26 cellular contexts compared by ENCODE assay signal in the genomic region with DNA sequence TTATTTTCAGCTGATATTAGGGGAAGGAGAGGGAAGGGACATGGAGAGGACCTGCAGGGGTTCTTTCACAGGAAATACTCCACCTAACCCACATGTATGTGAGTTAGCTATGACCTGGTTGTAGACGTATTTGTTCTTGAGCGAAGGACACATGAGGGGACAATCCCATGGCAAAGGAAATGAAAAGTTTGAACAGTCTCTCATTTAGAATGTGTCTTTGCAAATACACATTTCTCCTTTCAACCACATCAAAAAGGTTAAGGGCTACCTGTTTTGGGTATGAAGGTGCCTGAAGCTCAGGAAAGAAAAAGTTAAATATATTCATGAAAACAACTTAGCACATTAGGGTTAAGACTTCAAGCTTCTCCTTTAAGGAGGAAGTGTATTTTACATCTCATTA. TPM values are rescaled to one million over a fixed set of nuclear protein-coding genes. Genes with fewer than 3 reads are reported as not detected.
A peak's percentile ranks its signal among the peaks of the same experiment; 100 is the strongest.
DNase-seq lines count a peak whose midpoint lies in the region; ATAC-seq and TF ChIP-seq lines count a peak whose summit lies in the region.
"Had no signal": no experiment of that assay in that cellular context is flagged by ENCODE, and none has a peak within 500 bp of the region (broad histone marks: within the 10 kb centered on the region; RNA-seq: fewer than 3 reads in every experiment).

No MANE protein-coding gene starts in this region.

- TF ChIP-seq CTCF in SK-N-SH (IDR thresholded peaks at IDR 0.05) (no peak), RWPE1 (conservative IDR thresholded peaks at IDR 0.05; ENCODE audit: low read depth) (no peak), liver (IDR thresholded peaks at IDR 0.05; ENCODE audit: low read depth, low read length, missing input control) (no peak), upper lobe of right lung (IDR thresholded peaks at IDR 0.05) (no peak)

- H3K9me3 ChIP-seq in SK-N-SH (no peaks in the 10 kb centered on the region), liver (ENCODE audit: control insufficient read depth in 4 of 4, low read length in 3 of 4) (no peaks in the 10 kb centered on the region), upper lobe of right lung (no peaks in the 10 kb centered on the region)
- H3K9me3 ChIP-seq: pancreas, right atrium auricular region had no signal

- no peaks in the 10 kb centered on the region for H3K9me3 Mint-ChIP-seq in natural killer cell treated with Interleukin-12 subunit alpha and Interleukin-12 subunit beta and Interleukin-15 and Interleukin-18, amount 100 ng/mL, for 72 hours
- H3K9me3 Mint-ChIP-seq: activated B cell treated with CpG ODN at 0.5 μM for 24 hours, endodermal cell, naive B cell had no signal

- peaks cover 13% of the 10 kb centered on the region for H3F3A ChIP-seq in SK-N-SH (replicated peaks; ENCODE audit: insufficient read depth)

- DNase-seq in SK-N-SH, result no peak
- no peak for DNase-seq in RWPE1 (ENCODE audit: low spot score)
- no peak for DNase-seq in upper lobe of right lung
- no peak for DNase-seq in natural killer cell treated with Interleukin-12 subunit alpha and Interleukin-12 subunit beta and Interleukin-15 and Interleukin-18, amount 100 ng/mL, for 72 hours (ENCODE audit: low spot score)
- no peak for DNase-seq in T1000 (lab: John Stamatoyannopoulos, UW)
- DNase-seq: activated B cell treated with CpG ODN at 0.5 μM for 24 hours; activated CD4-positive, alpha-beta T cell treated with anti-CD3 and anti-CD28 coated beads, Interleukin-2, amount 50 U/mL, for 48 hours; activated CD8-positive, alpha-beta memory T cell treated with anti-CD3 and anti-CD28 coated beads, Interleukin-2, amount 50 U/mL, for 4 hours; activated naive CD4-positive, alpha-beta T cell treated with anti-CD3 and anti-CD28 coated beads, Interleukin-2, amount 50 U/mL, for 16 hours; COR-L47; DMS79 treated with DMSO at 0.1 percent for 48 hours; endodermal cell; left cardiac atrium; naive B cell; NCI-H1105 treated with DMSO at 0.1 percent for 48 hours; NCI-H2029; NCI-H69; pancreas; stimulated activated CD4-positive, alpha-beta T cell treated with anti-CD3 and anti-CD28 coated beads, Interleukin-15, amount 100 ng/mL, for 24 hours had no signal

- H3K4me1 ChIP-seq in SK-N-SH (ENCODE audit: control insufficient read depth in 1 of 2, insufficient read depth in 2 of 2, low read depth in 1 of 2, low read length in 1 of 2), result peaks cover 0 to 6% of the 10 kb centered on the region in 2 experiments; a peak in 2 of 4 replicates
- peaks cover 14 to 76% (median 74%) of the 10 kb centered on the region in 4 donors for H3K4me1 ChIP-seq in liver (ENCODE audit: control insufficient read depth in 4 of 4, insufficient read depth in 4 of 4, low read length in 3 of 4)
- peaks cover 4% of the 10 kb centered on the region for H3K4me1 ChIP-seq in upper lobe of right lung
- H3K4me1 ChIP-seq: right atrium auricular region had no signal

- POLR2A ChIA-PET in SK-N-SH (lab: Yijun Ruan, JAX), result no interaction called here
- POLR2A ChIA-PET in RWPE1 (lab: Yijun Ruan, JAX; ENCODE audit: low non-redundant PET), result no interaction called here

- peaks cover 3 to 15% of the 10 kb centered on the region in 2 experiments for H3K36me3 ChIP-seq in SK-N-SH (replicated peaks in 1 of 2; ENCODE audit: control insufficient read depth in 1 of 2, insufficient read depth in 2 of 2, low read length in 1 of 2)
- H3K36me3 ChIP-seq in liver (ENCODE audit: control insufficient read depth in 4 of 4, insufficient read depth in 3 of 4, low read depth in 1 of 4, low read length in 3 of 4), result peaks cover 4 to 20% (median 8%) of the 10 kb centered on the region in 4 donors
- peaks cover 23% of the 10 kb centered on the region for H3K36me3 ChIP-seq in upper lobe of right lung
- H3K36me3 ChIP-seq: cardiac muscle cell, pancreas, right atrium auricular region had no signal

- TF ChIP-seq RAD21 in SK-N-SH (IDR thresholded peaks at IDR 0.05; ENCODE audit: low read length), result no peak
- TF ChIP-seq RAD21 in liver (IDR thresholded peaks at IDR 0.05), result no peak

- no peak overlapping the region for H3K27ac Mint-ChIP-seq in natural killer cell treated with Interleukin-12 subunit alpha and Interleukin-12 subunit beta and Interleukin-15 and Interleukin-18, amount 100 ng/mL, for 72 hours
- H3K27ac Mint-ChIP-seq: activated B cell treated with CpG ODN at 0.5 μM for 24 hours, endodermal cell, naive B cell had no signal

- no peak for TF ChIP-seq EP300 in SK-N-SH (IDR thresholded peaks at IDR 0.05; ENCODE audit: borderline replicate concordance in 1 of 2, low read depth in 1 of 2, low read length in 1 of 2)

- peaks cover 17 to 27% of the 10 kb centered on the region in 2 donors for H3K27me3 Mint-ChIP-seq in natural killer cell treated with Interleukin-12 subunit alpha and Interleukin-12 subunit beta and Interleukin-15 and Interleukin-18, amount 100 ng/mL, for 72 hours

- H3K27ac ChIP-seq in SK-N-SH (ENCODE audit: low read depth in 2 of 2, low read length in 1 of 2), result peak overlapping the region in 1 of 2 experiments; percentile 50; a peak in 2 of 4 replicates
- peak overlapping the region; percentile 77 for H3K27ac ChIP-seq in RWPE1
- H3K27ac ChIP-seq in liver (ENCODE audit: low read depth in 1 of 2, low read length in 2 of 2), result peak overlapping the region; percentile 48 to 75
- peak overlapping the region; percentile 55 for H3K27ac ChIP-seq in upper lobe of right lung
- H3K27ac ChIP-seq: cardiac muscle cell, coronary artery, pancreas, right atrium auricular region had no signal

- H4K20me1 ChIP-seq in SK-N-SH (ENCODE audit: insufficient read depth), result no peaks in the 10 kb centered on the region

- 0 out of 2 replicates have a peak overlapping the region, but pooled peaks have one; percentile 11 for H3K4me2 ChIP-seq in SK-N-SH

- H3K79me2 ChIP-seq in SK-N-SH (ENCODE audit: insufficient read depth), result no peaks in the 10 kb centered on the region

- H3K9ac ChIP-seq in SK-N-SH, result no peak overlapping the region
- H3K9ac ChIP-seq in liver (ENCODE audit: low read depth in 1 of 2, low read length in 2 of 2), result no peak overlapping the region

- H3K9me2 ChIP-seq in SK-N-SH, result no peaks in the 10 kb centered on the region

- intact Hi-C loops in upper lobe of right lung (cut with DNase I), result no loop called here

- WGBS in SK-N-SH (ENCODE audit: low lambda C conversion rate), result 94% methylated on average over 2 of the region's 2 CpGs
- 53% methylated on average over 2 of the region's 2 CpGs for WGBS in liver

- H3K4me3 Mint-ChIP-seq in natural killer cell treated with Interleukin-12 subunit alpha and Interleukin-12 subunit beta and Interleukin-15 and Interleukin-18, amount 100 ng/mL, for 72 hours, result no peak overlapping the region
- H3K4me3 Mint-ChIP-seq: activated B cell treated with CpG ODN at 0.5 μM for 24 hours, endodermal cell, naive B cell had no signal

- H3K27me3 ChIP-seq in SK-N-SH (ENCODE audit: insufficient read depth), result no peaks in the 10 kb centered on the region
- no peaks in the 10 kb centered on the region for H3K27me3 ChIP-seq in liver (ENCODE audit: control insufficient read depth in 4 of 4, insufficient read depth in 4 of 4, low read length in 3 of 4)
- H3K27me3 ChIP-seq in upper lobe of right lung, result no peaks in the 10 kb centered on the region
- H3K27me3 ChIP-seq: cardiac muscle cell, pancreas, right atrium auricular region had no signal

- H3K4me3 ChIP-seq in SK-N-SH (ENCODE audit: low read depth in 2 of 2, low read length in 1 of 2) (no peak overlapping the region), liver (ENCODE audit: low read depth in 1 of 3, low read length in 3 of 3) (no peak overlapping the region), upper lobe of right lung (no peak overlapping the region)
- H3K4me3 ChIP-seq: cardiac muscle cell, coronary artery, pancreas, right atrium auricular region had no signal

- no peak overlapping the region for H2AFZ ChIP-seq in SK-N-SH (ENCODE audit: low read depth)

- H3K4me1 Mint-ChIP-seq in natural killer cell treated with Interleukin-12 subunit alpha and Interleukin-12 subunit beta and Interleukin-15 and Interleukin-18, amount 100 ng/mL, for 72 hours (ENCODE audit: low read depth in 2 of 2), result no peaks in the 10 kb centered on the region
- H3K4me1 Mint-ChIP-seq: activated B cell treated with CpG ODN at 0.5 μM for 24 hours had no signal

- no peak; the same call in 2 of the 3 replicates for ATAC-seq in SK-N-SH treated with all-trans-retinoic acid at 6 μM for 48 hours
- no peak for ATAC-seq in upper lobe of right lung
- no peak for ATAC-seq in HG03095 (IDR thresholded peaks at IDR 0.05; ENCODE audit: unreplicated experiment)
- no peak for ATAC-seq in natural killer cell treated with Interleukin-12 subunit alpha and Interleukin-12 subunit beta and Interleukin-15 and Interleukin-18, amount 100 ng/mL, for 72 hours
- ATAC-seq: pancreas, Right ventricle myocardium inferior had no signal

- CTCF ChIA-PET in SK-N-SH (lab: Yijun Ruan, JAX), result interaction anchor here (1.5 kb wide), 1 partner anchor 159 kb away, joined by 3 read pairs; no protein-coding TSS in a partner anchor
- CTCF ChIA-PET in RWPE1 (lab: Yijun Ruan, JAX), result no interaction called here

- no peaks in the 10 kb centered on the region for H3K36me3 Mint-ChIP-seq in natural killer cell treated with Interleukin-12 subunit alpha and Interleukin-12 subunit beta and Interleukin-15 and Interleukin-18, amount 100 ng/mL, for 72 hours

TF ChIP-seq in SK-N-SH, 30 proteins besides CTCF, POLR2A, EP300 and RAD21 (continues in another document):
- TF ChIP-seq TCF12 (IDR thresholded peaks at IDR 0.05) (no peak), GABPA (IDR thresholded peaks at IDR 0.05; ENCODE audit: low read depth) (no peak), FOXM1 (IDR thresholded peaks at IDR 0.05; ENCODE audit: low read depth) (no peak), CHD2 (IDR thresholded peaks at IDR 0.05; ENCODE audit: low read length, partially characterized antibody) (no peak)

TF ChIP-seq in SK-N-SH treated with all-trans-retinoic acid at 6 μM for 48 hours, 23 proteins besides CTCF, POLR2A, EP300 and RAD21 (continues in another document):
- TF ChIP-seq OSR1 (CRISPR knock-in tag; IDR thresholded peaks at IDR 0.05) (no peak), ISL1 (CRISPR knock-in tag; IDR thresholded peaks at IDR 0.05) (no peak), ARNTL (CRISPR knock-in tag; IDR thresholded peaks at IDR 0.05; ENCODE audit: borderline replicate concordance, low read depth) (no peak), SNAI2 (CRISPR knock-in tag; IDR thresholded peaks at IDR 0.05) (no peak), TOX (CRISPR knock-in tag; IDR thresholded peaks at IDR 0.05; ENCODE audit: borderline replicate concordance) (no peak)

TF ChIP-seq in liver, 16 proteins besides CTCF, POLR2A, EP300 and RAD21:
- TF ChIP-seq FOXA1 (IDR thresholded peaks at IDR 0.05), result no peak
- TF ChIP-seq RXRA (IDR thresholded peaks at IDR 0.05), result no peak
- TF ChIP-seq EGR1 (IDR thresholded peaks at IDR 0.05; ENCODE audit: low read depth in 2 of 2), result no peak
- no peak for TF ChIP-seq NR2F2 (IDR thresholded peaks at IDR 0.05)
TF ChIP-seq in liver: peak in this region for 0.

RNA-seq across cellular contexts. Expression of a gene that starts 7.4 kb away (rescaled TPM):
- 60.2 and 66.4 TPM in 2 replicates for polyA plus RNA-seq in SK-N-SH (2012; rRNA removed)
- polyA plus RNA-seq in SK-N-SH (2012; cell fraction: cytosol; rRNA removed), result 62.8 and 70.4 TPM in 2 replicates
- polyA plus RNA-seq in SK-N-SH (2012; cell fraction: nucleus; rRNA removed), result 48.1 and 72.3 TPM in 2 replicates
- 100 to 1,000 TPM; 102 to 109 TPM for total RNA-seq in liver
- polyA plus RNA-seq in liver, result 10 to 100 TPM; 53.0 to 70.9 TPM
- 46.3 TPM for total RNA-seq in upper lobe of right lung
- 1 to 10 TPM in 1 of 2 donors, under 1 TPM in 1; 0.62 to 2.3 TPM for total RNA-seq in natural killer cell treated with Interleukin-12 subunit alpha and Interleukin-12 subunit beta and Interleukin-15 and Interleukin-18, amount 100 ng/mL, for 72 hours
- total RNA-seq: activated B cell treated with CpG ODN at 0.5 μM for 24 hours had no signal

Comparison
In these comparisons a context has a peak if more than half of its experiments do, and no peak if none do; other contexts are left out.
1. RNA of a gene that starts 7.4 kb away (total RNA-seq): 102 to 109 TPM in liver and 46.3 TPM in upper lobe of right lung (single experiment); 0.62 to 2.3 TPM in natural killer cell treated with Interleukin-12 subunit alpha and Interleukin-12 subunit beta and Interleukin-15 and Interleukin-18, amount 100 ng/mL, for 72 hours; every median in the first group is over 10 times any median in the second.